In genomic region chr15:71807691-71808091, GRCh38 we compare ENCODE assay signal across 1 cellular context.
TF ChIP-seq lines count a peak whose summit lies in the region.

No MANE protein-coding gene starts in this region.

TF ChIP-seq in GM23338, 12 proteins besides CTCF, POLR2A, EP300 and RAD21 (continued from another document):
- no peak for TF ChIP-seq ZNF462 (CRISPR knock-in tag; IDR thresholded peaks at IDR 0.05)
- no peak for TF ChIP-seq ETS1 (IDR thresholded peaks at IDR 0.05)
- no peak for TF ChIP-seq EZH2 (IDR thresholded peaks at IDR 0.05; ENCODE audit: low read depth, unreplicated experiment)
- TF ChIP-seq NANOG (IDR thresholded peaks at IDR 0.05; ENCODE audit: borderline replicate concordance): no peak
- no peak for TF ChIP-seq POLR2AphosphoS5 (IDR thresholded peaks at IDR 0.05; ENCODE audit: low read depth)
- TF ChIP-seq ZNF331 (CRISPR knock-in tag; IDR thresholded peaks at IDR 0.05; ENCODE audit: low read depth): no peak
- TF ChIP-seq CREB1 (CRISPR knock-in tag; IDR thresholded peaks at IDR 0.05; ENCODE audit: low read depth): no peak
- no peak for TF ChIP-seq REST (IDR thresholded peaks at IDR 0.05; ENCODE audit: unreplicated experiment)
